1 cellular context compared by ENCODE assay signal in the genomic region with DNA sequence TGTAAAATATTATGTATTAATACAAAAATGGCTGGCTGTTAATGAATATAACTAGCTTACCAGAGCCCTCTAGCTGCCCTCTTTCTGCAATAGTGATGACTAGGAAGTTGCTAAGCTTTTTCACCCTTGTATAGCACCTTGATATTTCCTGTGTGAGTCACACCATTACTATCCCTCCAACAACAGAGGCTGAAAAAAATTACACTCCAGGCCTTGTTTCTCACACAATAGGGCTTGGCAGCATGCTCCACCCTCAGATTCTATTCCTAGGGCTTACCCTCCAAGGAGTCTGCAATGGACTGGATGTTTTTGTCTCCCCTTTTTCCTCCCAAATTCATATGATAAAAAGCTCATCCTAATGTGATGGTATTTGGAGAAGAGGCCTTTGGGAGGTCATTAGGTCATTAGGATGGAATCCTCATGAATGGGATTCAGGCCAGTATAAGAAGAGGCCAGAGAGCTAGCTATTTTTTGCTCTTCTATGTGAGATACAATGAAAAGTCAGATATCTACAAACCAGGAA.
TF ChIP-seq lines count a peak whose summit lies in the region.

No MANE protein-coding gene starts in this region.

TF ChIP-seq in HCT116, 20 proteins besides CTCF, POLR2A, EP300 and RAD21 (continued from another document):
- TF ChIP-seq, protein P1, sequence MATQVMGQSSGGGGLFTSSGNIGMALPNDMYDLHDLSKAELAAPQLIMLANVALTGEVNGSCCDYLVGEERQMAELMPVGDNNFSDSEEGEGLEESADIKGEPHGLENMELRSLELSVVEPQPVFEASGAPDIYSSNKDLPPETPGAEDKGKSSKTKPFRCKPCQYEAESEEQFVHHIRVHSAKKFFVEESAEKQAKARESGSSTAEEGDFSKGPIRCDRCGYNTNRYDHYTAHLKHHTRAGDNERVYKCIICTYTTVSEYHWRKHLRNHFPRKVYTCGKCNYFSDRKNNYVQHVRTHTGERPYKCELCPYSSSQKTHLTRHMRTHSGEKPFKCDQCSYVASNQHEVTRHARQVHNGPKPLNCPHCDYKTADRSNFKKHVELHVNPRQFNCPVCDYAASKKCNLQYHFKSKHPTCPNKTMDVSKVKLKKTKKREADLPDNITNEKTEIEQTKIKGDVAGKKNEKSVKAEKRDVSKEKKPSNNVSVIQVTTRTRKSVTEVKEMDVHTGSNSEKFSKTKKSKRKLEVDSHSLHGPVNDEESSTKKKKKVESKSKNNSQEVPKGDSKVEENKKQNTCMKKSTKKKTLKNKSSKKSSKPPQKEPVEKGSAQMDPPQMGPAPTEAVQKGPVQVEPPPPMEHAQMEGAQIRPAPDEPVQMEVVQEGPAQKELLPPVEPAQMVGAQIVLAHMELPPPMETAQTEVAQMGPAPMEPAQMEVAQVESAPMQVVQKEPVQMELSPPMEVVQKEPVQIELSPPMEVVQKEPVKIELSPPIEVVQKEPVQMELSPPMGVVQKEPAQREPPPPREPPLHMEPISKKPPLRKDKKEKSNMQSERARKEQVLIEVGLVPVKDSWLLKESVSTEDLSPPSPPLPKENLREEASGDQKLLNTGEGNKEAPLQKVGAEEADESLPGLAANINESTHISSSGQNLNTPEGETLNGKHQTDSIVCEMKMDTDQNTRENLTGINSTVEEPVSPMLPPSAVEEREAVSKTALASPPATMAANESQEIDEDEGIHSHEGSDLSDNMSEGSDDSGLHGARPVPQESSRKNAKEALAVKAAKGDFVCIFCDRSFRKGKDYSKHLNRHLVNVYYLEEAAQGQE (IDR thresholded peaks at IDR 0.05; ENCODE audit: low read depth), result no peak
- TF ChIP-seq JUND (IDR thresholded peaks at IDR 0.05) (peak; percentile 82), EGR1 (IDR thresholded peaks at IDR 0.05; ENCODE audit: low read depth) (no peak; the same call in 1 of the 2 replicates), POLR2AphosphoS5 (IDR thresholded peaks at IDR 0.05; ENCODE audit: low read depth, low read length) (peak; percentile 65), ELF1 (IDR thresholded peaks at IDR 0.05; ENCODE audit: borderline replicate concordance, low read depth) (peak; percentile 48; the same call in 1 of the 2 replicates), SIN3A (IDR thresholded peaks at IDR 0.05; ENCODE audit: low read depth) (peak; percentile 65; the same call in 1 of the 2 replicates), FOSL1 (IDR thresholded peaks at IDR 0.05; ENCODE audit: low read depth) (peak; percentile 89), SRF (IDR thresholded peaks at IDR 0.05; ENCODE audit: low read depth) (peak; percentile 71; the same call in 1 of the 2 replicates), CBX3 (IDR thresholded peaks at IDR 0.05; ENCODE audit: low read depth) (peak; percentile 94), ZFX (IDR thresholded peaks at IDR 0.05) (no peak; the same call in 1 of the 2 replicates), ZBTB33 (IDR thresholded peaks at IDR 0.05; ENCODE audit: extremely low read depth, insufficient replicate concordance, low read length) (no peak), ZNF274 (IDR thresholded peaks at IDR 0.05; ENCODE audit: low read depth, low read length) (no peak), SP1 (IDR thresholded peaks at IDR 0.05; ENCODE audit: low read depth) (peak; percentile 82), CEBPB (IDR thresholded peaks at IDR 0.05; ENCODE audit: low read depth) (peak; percentile 72)
- TF ChIP-seq, protein P2, sequence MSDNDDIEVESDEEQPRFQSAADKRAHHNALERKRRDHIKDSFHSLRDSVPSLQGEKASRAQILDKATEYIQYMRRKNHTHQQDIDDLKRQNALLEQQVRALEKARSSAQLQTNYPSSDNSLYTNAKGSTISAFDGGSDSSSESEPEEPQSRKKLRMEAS (IDR thresholded peaks at IDR 0.05), result peak; percentile 64
